In genomic region chr6:156160788-156161150, GRCh38 we compare ENCODE assay signal across 28 cellular contexts.
"Had no signal": no experiment of that assay in that cellular context is flagged by ENCODE, and none has a peak within 500 bp of the region (broad histone marks: within the 10 kb centered on the region; RNA-seq: fewer than 3 reads in every experiment).

No MANE protein-coding gene starts in this region.

- H3K4me1 ChIP-seq: adrenal gland, body of pancreas, foreskin keratinocyte, neural progenitor cell, parathyroid adenoma, psoas muscle, upper lobe of left lung had no signal

- H3K4me3 ChIP-seq: adrenal gland, body of pancreas, dorsolateral prefrontal cortex, heart left ventricle, neural progenitor cell, psoas muscle, smooth muscle cell, stomach, thyroid gland, upper lobe of left lung, vagina had no signal

- H3K4me2 ChIP-seq: neural progenitor cell, smooth muscle cell had no signal

- H3K79me2 ChIP-seq: parathyroid adenoma had no signal

- H3K27me3 Mint-ChIP-seq: stimulated activated naive B cell treated with anti-CD40 and anti-IgM and Interleukin-4, amounts not matched to agents 10 μg/mL and 1 μg/mL and 100 μg/mL, for 72 hours had no signal

- H3K27ac ChIP-seq: adrenal gland, body of pancreas, dorsolateral prefrontal cortex, foreskin keratinocyte, heart left ventricle, neural progenitor cell, parathyroid adenoma, psoas muscle, stomach, thyroid gland, upper lobe of left lung, vagina had no signal

- H3K27me3 ChIP-seq: adrenal gland, body of pancreas, dorsolateral prefrontal cortex, foreskin keratinocyte, heart left ventricle, neural progenitor cell, stomach, thyroid gland, upper lobe of left lung, vagina had no signal

- H3K4me3 Mint-ChIP-seq: activated naive CD4-positive, alpha-beta T cell treated with anti-CD3 and anti-CD28 coated beads for 36 hours; activated naive CD8-positive, alpha-beta T cell treated with anti-CD3 and anti-CD28 coated beads for 36 hours; effector memory CD8-positive, alpha-beta T cell; naive thymus-derived CD8-positive, alpha-beta T cell; neural progenitor cell; stimulated activated naive B cell treated with anti-CD40 and anti-IgM and Interleukin-4, amounts not matched to agents 10 μg/mL and 1 μg/mL and 100 μg/mL, for 72 hours had no signal

- H3K4me1 Mint-ChIP-seq: neural progenitor cell had no signal

- ATAC-seq: body of pancreas; effector memory CD8-positive, alpha-beta T cell; esophagus mucosa; foreskin keratinocyte; heart left ventricle; naive thymus-derived CD8-positive, alpha-beta T cell; psoas muscle; stimulated activated naive B cell treated with anti-CD40 and anti-IgM and Interleukin-4, amounts not matched to agents 10 μg/mL and 1 μg/mL and 100 μg/mL, for 72 hours had no signal

- H3K9ac ChIP-seq: neural progenitor cell, parathyroid adenoma had no signal

- H2AFZ ChIP-seq: neural progenitor cell, parathyroid adenoma had no signal

- DNase-seq: activated CD4-positive, alpha-beta T cell treated with anti-CD3 and anti-CD28 coated beads for 4 hours; activated CD4-positive, alpha-beta T cell treated with anti-CD3 and anti-CD28 coated beads, Interleukin-2, amount 50 U/mL, for 4 hours; activated CD4-positive, CD25-positive, alpha-beta regulatory T cell; activated CD8-positive, alpha-beta memory T cell treated with anti-CD3 and anti-CD28 coated beads for 24 hours; activated effector memory CD4-positive, alpha-beta T cell treated with anti-CD3 and anti-CD28 coated beads, Interleukin-2, amount 50 U/mL, for 16 hours; activated naive CD4-positive, alpha-beta T cell treated with anti-CD3 and anti-CD28 coated beads for 36 hours; activated naive CD8-positive, alpha-beta T cell treated with anti-CD3 and anti-CD28 coated beads for 36 hours; adrenal gland; aorta; body of pancreas; dorsolateral prefrontal cortex; effector memory CD8-positive, alpha-beta T cell; foreskin keratinocyte; heart left ventricle; mesenchymal stem cell; naive thymus-derived CD8-positive, alpha-beta T cell; occipital lobe; psoas muscle; stimulated activated CD4-positive, alpha-beta T cell treated with anti-CD3 and anti-CD28 coated beads, Interleukin-1b, Interleukin-23, amount 100 ng/mL, for 48 hours; stimulated activated naive B cell treated with anti-CD40 and anti-IgM and Interleukin-4, amounts not matched to agents 10 μg/mL and 1 μg/mL and 100 μg/mL, for 72 hours; stomach; thyroid gland; upper lobe of left lung had no signal

- H3K27ac Mint-ChIP-seq: activated naive CD4-positive, alpha-beta T cell treated with anti-CD3 and anti-CD28 coated beads for 36 hours; activated naive CD8-positive, alpha-beta T cell treated with anti-CD3 and anti-CD28 coated beads for 36 hours; effector memory CD8-positive, alpha-beta T cell; naive thymus-derived CD8-positive, alpha-beta T cell; neural progenitor cell; stimulated activated naive B cell treated with anti-CD40 and anti-IgM and Interleukin-4, amounts not matched to agents 10 μg/mL and 1 μg/mL and 100 μg/mL, for 72 hours had no signal

- H3K36me3 Mint-ChIP-seq: activated naive CD8-positive, alpha-beta T cell treated with anti-CD3 and anti-CD28 coated beads for 36 hours; naive thymus-derived CD8-positive, alpha-beta T cell; neural progenitor cell; stimulated activated naive B cell treated with anti-CD40 and anti-IgM and Interleukin-4, amounts not matched to agents 10 μg/mL and 1 μg/mL and 100 μg/mL, for 72 hours had no signal

- H3K9me3 Mint-ChIP-seq: activated naive CD4-positive, alpha-beta T cell treated with anti-CD3 and anti-CD28 coated beads for 36 hours; activated naive CD8-positive, alpha-beta T cell treated with anti-CD3 and anti-CD28 coated beads for 36 hours; naive thymus-derived CD8-positive, alpha-beta T cell; neural progenitor cell; stimulated activated naive B cell treated with anti-CD40 and anti-IgM and Interleukin-4, amounts not matched to agents 10 μg/mL and 1 μg/mL and 100 μg/mL, for 72 hours had no signal
